Comparison of ENCODE assay signal across 8 cellular contexts in the genomic region with DNA sequence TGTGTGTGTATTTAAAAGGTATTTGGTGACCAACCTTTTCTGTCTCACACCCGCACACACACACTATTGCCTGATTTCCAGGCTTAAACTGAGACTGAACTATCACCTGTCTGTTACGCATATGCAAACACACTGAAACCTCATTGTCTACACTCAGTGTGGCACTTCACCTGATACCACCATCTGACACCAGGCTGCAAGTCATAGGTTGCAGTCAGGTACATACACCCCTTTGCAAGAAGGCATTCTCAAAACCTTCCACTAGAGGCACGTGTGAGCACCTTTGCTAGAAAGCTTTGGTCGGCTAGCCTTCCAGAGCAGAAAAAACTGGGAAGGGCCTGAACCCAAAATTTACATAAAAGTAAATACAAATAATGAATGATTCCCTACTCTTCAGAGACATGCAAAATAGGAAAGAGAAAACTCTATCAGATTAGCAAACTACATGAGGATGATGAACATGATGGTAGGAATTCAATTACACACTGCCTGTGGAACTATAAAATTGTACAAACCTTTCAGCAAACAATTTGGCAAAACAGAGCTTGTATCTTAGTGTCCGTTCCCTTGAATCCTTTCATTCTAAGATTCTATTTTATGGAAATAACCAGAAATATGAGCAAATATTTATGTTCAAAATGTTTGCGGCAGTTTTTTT. TPM values are rescaled to one million over a fixed set of nuclear protein-coding genes. Genes with fewer than 3 reads are reported as not detected.
DNase-seq lines count a peak whose midpoint lies in the region; ATAC-seq, FAIRE-seq and TF ChIP-seq lines count a peak whose summit lies in the region.

No MANE protein-coding gene starts in this region.

- WGBS in GM12878 (ENCODE audit: insufficient coverage, insufficient replicate concordance, low lambda C conversion rate, missing lambda C conversion rate): 25% methylated on average over 6 of the region's 6 CpGs
- WGBS in tibial nerve, 2 donors: 50 to 51% methylated on average over 6 of the region's 6 CpGs

- TF ChIP-seq EP300 in GM12878 (IDR thresholded peaks at IDR 0.05; ENCODE audit: borderline replicate concordance in 1 of 2, control insufficient read depth in 1 of 2, low read depth in 2 of 2, low read length in 2 of 2) (no peak), tibial nerve (IDR thresholded peaks at IDR 0.05) (no peak)

- H3K27me3 ChIP-seq in GM12878 (replicated peaks in 1 of 2; ENCODE audit: control insufficient read depth in 2 of 2, insufficient read depth in 2 of 2, low read length in 1 of 2) (peaks cover 6 to 20% of the 10 kb centered on the region in 2 experiments), tibial nerve (peaks cover 0 to 82% of the 10 kb centered on the region in 2 donors)

- SMC1A ChIA-PET in GM12878 (lab: Charles Lee; ENCODE audit: uncharacterized antibody, unreplicated experiment): interaction anchor here (1.2 kb wide), 1 partner anchor 151 kb away, joined by 3 read pairs; no protein-coding TSS in a partner anchor

- H3K4me1 ChIP-seq in GM12878 (ENCODE audit: control insufficient read depth, insufficient read depth, low read length) (no peaks in the 10 kb centered on the region), tibial nerve (peaks cover 0 to 24% (median 3%) of the 10 kb centered on the region in 4 donors)

- peak; percentile 94 for TF ChIP-seq CTCF in C4-2B (conservative IDR thresholded peaks at IDR 0.05)
- TF ChIP-seq CTCF in GM12878 (IDR thresholded peaks at IDR 0.05 in 2 of 3, conservative IDR thresholded peaks at IDR 0.05 in 1 of 3; ENCODE audit: control insufficient read depth in 2 of 3, extremely low read depth in 1 of 3, insufficient read depth in 1 of 3, low read depth in 3 of 3, low read length in 3 of 3): peak; percentile 69 to 94 (median 89)
- TF ChIP-seq CTCF in tibial nerve (IDR thresholded peaks at IDR 0.05): peak; percentile 56 to 64 (median 57)

- peak; percentile 90 for ATAC-seq in GM12878

- DNase-seq in GM12892 (ENCODE audit: insufficient read length) (no peak), HT1080 (ENCODE audit: low read depth) (peak; percentile 52), NCI-H82 treated with DMSO at 0.1 percent for 48 hours (lab: John Stamatoyannopoulos, UW; ENCODE audit: unreplicated experiment) (peak; percentile 45), GM12878 (ENCODE audit: low read depth, low spot score) (no peak), tibial nerve (ENCODE audit: low spot score in 2 of 2) (no peak), middle frontal gyrus (ENCODE audit: extremely low spot score, low spot score) (no peak)

- POLR2A ChIA-PET in GM12878 (lab: Charles Lee): interaction anchor here (0.7 kb wide), 1 partner anchor 1302 kb away, joined by 4 read pairs; no protein-coding TSS in a partner anchor

- no peaks in the 10 kb centered on the region for H4K20me1 ChIP-seq in GM12878 (ENCODE audit: control insufficient read depth, insufficient read depth)

- H3K27ac ChIP-seq in C4-2B (no peak overlapping the region), GM12878 (ENCODE audit: control insufficient read depth, insufficient read depth) (no peak overlapping the region), tibial nerve (no peak overlapping the region)

- H3K9me3 ChIP-seq in GM12878 (replicated peaks; ENCODE audit: control insufficient read depth, insufficient read depth, low read length) (peaks cover 2% of the 10 kb centered on the region; the same call in 2 of the 3 replicates), tibial nerve (peaks cover 0 to 3% (median 0%) of the 10 kb centered on the region in 4 donors)

- CTCF ChIA-PET in GM12878 (lab: Yijun Ruan, JAX): interaction anchor here (0.8 to 2.6 kb wide), 12 partner anchors 10 to 463 kb away, joined by 3 to 9 read pairs (median 3); no protein-coding TSS in a partner anchor

- H3K9ac ChIP-seq in GM12878 (ENCODE audit: control insufficient read depth, insufficient read depth, low read length): no peak overlapping the region

- no TSS peak for BruUV-seq in GM12878 (replicated peaks; lab: Mats Ljungman, UMichigan)

- no peak overlapping the region for H2AFZ ChIP-seq in GM12878 (ENCODE audit: control insufficient read depth, low read depth, low read length)

- RAD21 ChIA-PET in GM12878 (lab: Charles Lee; ENCODE audit: unreplicated experiment): no interaction called here

- H3K36me3 ChIP-seq in GM12878 (ENCODE audit: control insufficient read depth in 2 of 2, insufficient read depth in 2 of 2, low read length in 1 of 2) (no peaks in the 10 kb centered on the region), tibial nerve (no peaks in the 10 kb centered on the region)

- intact Hi-C loops in GM12878 (cut with micrococcal nuclease; ENCODE audit: unreplicated experiment): loop anchor here (1.0 to 5.0 kb wide), 3 partner anchors 162 to 497 kb away; a partner anchor contains a TSS

- peak; percentile 24; the same call in 1 of the 2 replicates for TF ChIP-seq RAD21 in GM12878 (IDR thresholded peaks at IDR 0.05; ENCODE audit: insufficient read depth, low read depth, low read length)

- in situ Hi-C loops in GM12878 (cut with MboI): no loop called here

- no peak for TF ChIP-seq POLR2A in GM12892 (IDR thresholded peaks at IDR 0.05; ENCODE audit: low read depth, low read length)
- TF ChIP-seq POLR2A in GM12878 (IDR thresholded peaks at IDR 0.05; ENCODE audit: low read depth, low read length): no peak
- TF ChIP-seq POLR2A in tibial nerve (IDR thresholded peaks at IDR 0.05): no peak

- no peaks in the 10 kb centered on the region for H3K79me2 ChIP-seq in GM12878 (ENCODE audit: control insufficient read depth, insufficient read depth, low read length)

- H3K4me2 ChIP-seq in GM12878 (ENCODE audit: control insufficient read depth, insufficient read depth): no peak overlapping the region

- H3K4me3 ChIP-seq in GM12878: no peak overlapping the region
- no peak overlapping the region for H3K4me3 ChIP-seq in tibial nerve

- peak; percentile 5 for FAIRE-seq in GM12892 (lab: Jason Lieb, UNC)
- peak; percentile 86 for FAIRE-seq in GM12878 (lab: Jason Lieb, UNC)
- FAIRE-seq in islet of Langerhans (lab: Jason Lieb, UNC): peak; percentile 58

TF ChIP-seq in GM12878, 131 proteins besides CTCF, POLR2A, EP300 and RAD21:
- TF ChIP-seq LARP7 (IDR thresholded peaks at IDR 0.05) (no peak), SMC3 (IDR thresholded peaks at IDR 0.05; ENCODE audit: borderline replicate concordance, low read length) (peak; percentile 15; the same call in 1 of the 2 replicates)

RNA-seq across cellular contexts. Expression of a gene that starts 5.9 kb away (rescaled TPM):
- not detected for polyA plus RNA-seq in GM12892 (2012; ENCODE audit: missing spikeins)
- 146 and 192 TPM in 2 replicates for total RNA-seq in HT1080 (2014; rRNA removed; shearing (Covaris generic))
- polyA plus RNA-seq in HT1080 (2015; cell fraction: cytosol; rRNA removed): 186 and 193 TPM in 2 replicates
- 117 and 132 TPM in 2 replicates for polyA plus RNA-seq in HT1080 (2015; cell fraction: nucleus; rRNA removed)
- not detected in 2 replicates for total RNA-seq in GM12878 (2013; cell fraction: nucleolus; rRNA removed)
- total RNA-seq in GM12878 (2014; rRNA removed) (not detected in 2 replicates), GM12878 (2014; rRNA removed; fragmentation: Illumina TruSeq; extraction: Trizol) (not detected in 2 replicates), GM12878 (2021) (not detected in 2 replicates), tibial nerve (10 to 100 TPM; 33.9 to 79.3 (median 58.3) TPM)
- not detected for polyA plus RNA-seq in GM12878 (2011; ENCODE audit: low read depth)
- polyA plus RNA-seq in GM12878 (2011; rRNA removed) (not detected in 2 replicates), GM12878 (2014; fragmentation: Illumina TruSeq; extraction: Trizol) (not detected in 2 replicates), GM12878 (2014; fragmentation: Nextera tagmentation; extraction: Ambion mirVana) (not detected), GM12878 (2014; rRNA removed) (not detected in 2 replicates), GM12878 (2016; fragmentation: Nextera tagmentation; extraction: Ambion mirVana) (not detected)
- polyA plus RNA-seq in GM12878 (2011; cell fraction: cytosol; rRNA removed): not detected in 2 replicates
- not detected in 2 replicates for polyA plus RNA-seq in GM12878 (2011; cell fraction: nucleus; rRNA removed)
- 0.04 and 0.18 TPM in 2 replicates for polyA plus RNA-seq in GM12878 (2012)
- not detected in 2 replicates for polyA minus RNA-seq in GM12878 (2011; rRNA and poly(A)+ RNA removed)
- not detected in 2 replicates for polyA minus RNA-seq in GM12878 (2011; cell fraction: cytosol; rRNA and poly(A)+ RNA removed)
- polyA minus RNA-seq in GM12878 (2011; cell fraction: nucleus; rRNA and poly(A)+ RNA removed): not detected in 2 replicates

RNA-seq across cellular contexts. Expression of a gene that starts 43.7 kb away (rescaled TPM):
- polyA plus RNA-seq in GM12892 (2012; ENCODE audit: missing spikeins): 1,189 TPM
- 641 and 881 TPM in 2 replicates for total RNA-seq in HT1080 (2014; rRNA removed; shearing (Covaris generic))
- polyA plus RNA-seq in HT1080 (2015; cell fraction: cytosol; rRNA removed): 1,050 and 1,581 TPM in 2 replicates
- 501 and 570 TPM in 2 replicates for polyA plus RNA-seq in HT1080 (2015; cell fraction: nucleus; rRNA removed)
- total RNA-seq in GM12878 (2013; cell fraction: nucleolus; rRNA removed): 66.9 and 73.7 TPM in 2 replicates
- 492 and 532 TPM in 2 replicates for total RNA-seq in GM12878 (2014; rRNA removed)
- total RNA-seq in GM12878 (2014; rRNA removed; fragmentation: Illumina TruSeq; extraction: Trizol): 855 and 860 TPM in 2 replicates
- total RNA-seq in GM12878 (2021): 836 and 848 TPM in 2 replicates
- 1,276 TPM for polyA plus RNA-seq in GM12878 (2011; ENCODE audit: low read depth)
- polyA plus RNA-seq in GM12878 (2011; rRNA removed): 807 and 1,223 TPM in 2 replicates
- 414 and 476 TPM in 2 replicates for polyA plus RNA-seq in GM12878 (2011; cell fraction: cytosol; rRNA removed)
- 251 and 283 TPM in 2 replicates for polyA plus RNA-seq in GM12878 (2011; cell fraction: nucleus; rRNA removed)
- 1,031 and 1,134 TPM in 2 replicates for polyA plus RNA-seq in GM12878 (2012)
- polyA plus RNA-seq in GM12878 (2014; fragmentation: Illumina TruSeq; extraction: Trizol): 1,650 and 1,701 TPM in 2 replicates
- polyA plus RNA-seq in GM12878 (2014; fragmentation: Nextera tagmentation; extraction: Ambion mirVana): 1,000 to 10,000 TPM; 1,064 to 1,108 TPM
- polyA plus RNA-seq in GM12878 (2014; rRNA removed): 830 and 886 TPM in 2 replicates
- 100 to 1,000 TPM; 922 to 993 TPM for polyA plus RNA-seq in GM12878 (2016; fragmentation: Nextera tagmentation; extraction: Ambion mirVana)
- 342 and 537 TPM in 2 replicates for polyA minus RNA-seq in GM12878 (2011; rRNA and poly(A)+ RNA removed)
- 199 and 249 TPM in 2 replicates for polyA minus RNA-seq in GM12878 (2011; cell fraction: cytosol; rRNA and poly(A)+ RNA removed)
- polyA minus RNA-seq in GM12878 (2011; cell fraction: nucleus; rRNA and poly(A)+ RNA removed): 67.9 and 87.3 TPM in 2 replicates
- 100 to 1,000 TPM; 361 to 435 (median 392) TPM for total RNA-seq in tibial nerve

Comparison
In these comparisons a context has a peak if more than half of its experiments do, and no peak if none do; other contexts are left out.
1. DNase-seq: peak in HT1080 (single experiment) and NCI-H82 treated with DMSO at 0.1 percent for 48 hours (single experiment); none in GM12892 (single experiment), GM12878 (single experiment), tibial nerve (0 of 2) and middle frontal gyrus (single experiment).
2. RNA of a gene that starts 5.9 kb away (total RNA-seq): 146 to 192 TPM in HT1080 and 33.9 to 79.3 TPM in tibial nerve; not detected in GM12878; every median in the first group is over 10 times any median in the second.
3. Peak in every context shown above with its lines, with median percentiles within 50 percentile points of each other: CTCF ChIP-seq.